Comparison of ENCODE assay signal across 1 cellular context in the genomic region with DNA sequence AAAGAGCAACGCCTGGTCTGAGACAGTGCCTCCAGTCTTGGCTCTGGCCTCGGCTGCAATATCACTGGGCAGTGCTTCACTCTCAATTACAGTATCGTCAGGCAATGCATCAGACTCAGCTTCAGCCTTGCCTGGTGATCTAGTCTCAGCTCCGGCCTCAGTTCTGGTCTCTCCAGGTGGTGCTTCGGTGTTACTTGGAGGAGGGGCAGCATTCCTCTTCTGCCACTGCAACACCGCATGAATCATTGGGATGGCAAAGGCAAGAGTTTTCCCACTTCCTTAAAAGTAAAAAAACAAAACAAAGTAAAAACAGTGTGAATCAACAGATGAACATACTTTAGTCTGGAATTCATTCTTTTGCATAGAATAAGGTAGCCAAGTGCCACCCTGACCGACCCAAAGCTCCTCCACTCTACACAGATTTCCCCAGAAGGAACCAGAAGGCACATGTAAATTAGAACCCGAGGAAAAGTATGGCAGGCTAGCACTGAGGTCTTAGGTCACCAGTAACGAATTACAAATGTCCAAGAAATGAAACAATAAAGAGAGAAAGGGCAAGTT.
TF ChIP-seq lines count a peak whose summit lies in the region.

No MANE protein-coding gene starts in this region.

TF ChIP-seq in HepG2, 621 proteins besides CTCF, POLR2A, EP300 and RAD21:
- no peak for TF ChIP-seq MATR3 (CRISPR knock-in tag; IDR thresholded peaks at IDR 0.05)
- no peak for TF ChIP-seq ZBTB20 (CRISPR knock-in tag; IDR thresholded peaks at IDR 0.05; ENCODE audit: borderline replicate concordance, low read depth)
- no peak for TF ChIP-seq ZNF20 (CRISPR knock-in tag; IDR thresholded peaks at IDR 0.05)
- TF ChIP-seq ZNF263 (CRISPR knock-in tag; IDR thresholded peaks at IDR 0.05) = no peak
- no peak for TF ChIP-seq ZNF331 (CRISPR knock-in tag; IDR thresholded peaks at IDR 0.05)
- no peak for TF ChIP-seq HOXA7 (CRISPR knock-in tag; IDR thresholded peaks at IDR 0.05)
- TF ChIP-seq ZNF17 (CRISPR knock-in tag; IDR thresholded peaks at IDR 0.05) = no peak
- no peak for TF ChIP-seq PRMT3 (CRISPR knock-in tag; IDR thresholded peaks at IDR 0.05; ENCODE audit: borderline replicate concordance, low read depth)
- TF ChIP-seq, protein P1, sequence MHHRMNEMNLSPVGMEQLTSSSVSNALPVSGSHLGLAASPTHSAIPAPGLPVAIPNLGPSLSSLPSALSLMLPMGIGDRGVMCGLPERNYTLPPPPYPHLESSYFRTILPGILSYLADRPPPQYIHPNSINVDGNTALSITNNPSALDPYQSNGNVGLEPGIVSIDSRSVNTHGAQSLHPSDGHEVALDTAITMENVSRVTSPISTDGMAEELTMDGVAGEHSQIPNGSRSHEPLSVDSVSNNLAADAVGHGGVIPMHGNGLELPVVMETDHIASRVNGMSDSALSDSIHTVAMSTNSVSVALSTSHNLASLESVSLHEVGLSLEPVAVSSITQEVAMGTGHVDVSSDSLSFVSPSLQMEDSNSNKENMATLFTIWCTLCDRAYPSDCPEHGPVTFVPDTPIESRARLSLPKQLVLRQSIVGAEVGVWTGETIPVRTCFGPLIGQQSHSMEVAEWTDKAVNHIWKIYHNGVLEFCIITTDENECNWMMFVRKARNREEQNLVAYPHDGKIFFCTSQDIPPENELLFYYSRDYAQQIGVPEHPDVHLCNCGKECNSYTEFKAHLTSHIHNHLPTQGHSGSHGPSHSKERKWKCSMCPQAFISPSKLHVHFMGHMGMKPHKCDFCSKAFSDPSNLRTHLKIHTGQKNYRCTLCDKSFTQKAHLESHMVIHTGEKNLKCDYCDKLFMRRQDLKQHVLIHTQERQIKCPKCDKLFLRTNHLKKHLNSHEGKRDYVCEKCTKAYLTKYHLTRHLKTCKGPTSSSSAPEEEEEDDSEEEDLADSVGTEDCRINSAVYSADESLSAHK (CRISPR knock-in tag; IDR thresholded peaks at IDR 0.05; ENCODE audit: borderline replicate concordance) = no peak
- TF ChIP-seq TEAD3 (CRISPR knock-in tag; optimal IDR thresholded peaks at IDR 0.05; ENCODE audit: borderline replicate concordance) = no peak
- TF ChIP-seq, protein P2, sequence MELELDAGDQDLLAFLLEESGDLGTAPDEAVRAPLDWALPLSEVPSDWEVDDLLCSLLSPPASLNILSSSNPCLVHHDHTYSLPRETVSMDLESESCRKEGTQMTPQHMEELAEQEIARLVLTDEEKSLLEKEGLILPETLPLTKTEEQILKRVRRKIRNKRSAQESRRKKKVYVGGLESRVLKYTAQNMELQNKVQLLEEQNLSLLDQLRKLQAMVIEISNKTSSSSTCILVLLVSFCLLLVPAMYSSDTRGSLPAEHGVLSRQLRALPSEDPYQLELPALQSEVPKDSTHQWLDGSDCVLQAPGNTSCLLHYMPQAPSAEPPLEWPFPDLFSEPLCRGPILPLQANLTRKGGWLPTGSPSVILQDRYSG (CRISPR knock-in tag; IDR thresholded peaks at IDR 0.05) = no peak
- TF ChIP-seq ZNF329 (CRISPR knock-in tag; IDR thresholded peaks at IDR 0.05; ENCODE audit: low read depth) = no peak
- no peak for TF ChIP-seq E2F5 (CRISPR knock-in tag; conservative IDR thresholded peaks at IDR 0.05)
- no peak for TF ChIP-seq ZBTB42 (CRISPR knock-in tag; IDR thresholded peaks at IDR 0.05)
- no peak for TF ChIP-seq KAT8 (CRISPR knock-in tag; IDR thresholded peaks at IDR 0.05)
